In genomic region chr20:63153254-63154221, GRCh38 we compare ENCODE assay signal across 17 cellular contexts.
"Had no signal": no experiment of that assay in that cellular context is flagged by ENCODE, and none has a peak within 500 bp of the region (broad histone marks: within the 10 kb centered on the region; RNA-seq: fewer than 3 reads in every experiment).

No MANE protein-coding gene starts in this region.

- H3K79me2 ChIP-seq: hepatocyte, parathyroid adenoma had no signal

- DNase-seq: effector CD4-positive, alpha-beta T cell; endodermal cell; erythroblast; foreskin keratinocyte; left colon; naive thymus-derived CD8-positive, alpha-beta T cell; occipital lobe; retina; stimulated activated CD4-positive, alpha-beta T cell treated with anti-CD3 and anti-CD28 coated beads, Interleukin-2, amount 100 ng/mL, for 24 hours; stimulated activated CD4-positive, alpha-beta T cell treated with anti-CD3 and anti-CD28 coated beads, Interleukin-4, amount 100 ng/mL, for 4 hours; stimulated activated naive CD4-positive, alpha-beta T cell; trophoblast cell had no signal

- H3K27ac Mint-ChIP-seq: endodermal cell; naive thymus-derived CD8-positive, alpha-beta T cell had no signal

- H3K9me3 ChIP-seq: psoas muscle had no signal

- H3K4me2 ChIP-seq: hepatocyte had no signal

- H3K4me1 Mint-ChIP-seq: endodermal cell; naive thymus-derived CD8-positive, alpha-beta T cell had no signal

- H3K4me3 Mint-ChIP-seq: endodermal cell; naive thymus-derived CD8-positive, alpha-beta T cell; neural crest cell had no signal

- H3K4me1 ChIP-seq: foreskin keratinocyte, parathyroid adenoma had no signal

- H3K9ac ChIP-seq: parathyroid adenoma had no signal

- H2AFZ ChIP-seq: hepatocyte, parathyroid adenoma had no signal

- ATAC-seq: foreskin keratinocyte; left colon; naive thymus-derived CD8-positive, alpha-beta T cell; psoas muscle had no signal

- H3K27ac ChIP-seq: coronary artery, foreskin keratinocyte, hepatocyte, parathyroid adenoma, psoas muscle had no signal

- H3K9me3 Mint-ChIP-seq: neural crest cell had no signal

- H3K4me3 ChIP-seq: coronary artery, hepatocyte, psoas muscle had no signal
